In the genomic region with DNA sequence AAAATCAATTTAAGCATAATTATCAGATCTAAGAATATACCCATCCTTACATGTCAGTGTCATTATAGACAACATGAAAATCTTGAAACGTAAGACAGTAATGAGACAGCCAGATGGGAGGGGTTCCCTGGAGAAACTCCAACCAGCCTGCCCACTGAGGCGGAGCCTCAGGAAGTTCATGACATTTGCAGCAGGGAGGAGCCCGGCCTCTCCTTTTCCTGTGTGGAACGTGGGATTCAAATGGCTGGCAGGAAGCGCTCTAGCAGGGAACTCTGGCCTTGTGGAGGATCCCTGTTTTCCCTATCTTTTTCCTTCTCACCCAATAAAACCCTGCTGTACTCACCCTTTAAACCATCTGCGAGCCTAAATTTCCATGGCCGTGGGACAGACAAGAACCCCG, we compare ENCODE assay signal across 16 cellular contexts.
A peak's percentile ranks its signal among the peaks of the same experiment; 100 is the strongest.
DNase-seq lines count a peak whose midpoint lies in the region; ATAC-seq and TF ChIP-seq lines count a peak whose summit lies in the region.
"Had no signal": no experiment of that assay in that cellular context is flagged by ENCODE, and none has a peak within 500 bp of the region (broad histone marks: within the 10 kb centered on the region; RNA-seq: fewer than 3 reads in every experiment).

No MANE protein-coding gene starts in this region.

- H2AFZ ChIP-seq in mesenchymal stem cell (ENCODE audit: low read depth, low read length), result peak overlapping the region; percentile 69

- no peak overlapping the region for H2BK12ac ChIP-seq in mesenchymal stem cell (ENCODE audit: low read length in 2 of 2)

- no peak overlapping the region for H3K27ac ChIP-seq in mesenchymal stem cell (ENCODE audit: low read length, poor library complexity, severe bottlenecking)
- H3K27ac ChIP-seq: cardiac muscle cell had no signal

- no peak overlapping the region for H3K4me2 ChIP-seq in mesenchymal stem cell (ENCODE audit: low read length, poor library complexity, severe bottlenecking)

- no peak overlapping the region for H3K18ac ChIP-seq in mesenchymal stem cell (ENCODE audit: low read depth in 1 of 2, low read length in 2 of 2)

- H4K91ac ChIP-seq in mesenchymal stem cell (ENCODE audit: low read length), result no peak overlapping the region

- H4K8ac ChIP-seq in mesenchymal stem cell (ENCODE audit: low read length), result peak overlapping the region; percentile 41

- no peaks in the 10 kb centered on the region for H3K27me3 ChIP-seq in mesenchymal stem cell (ENCODE audit: control insufficient read depth in 1 of 2, insufficient read depth in 1 of 2, low read length in 2 of 2)
- H3K27me3 ChIP-seq: cardiac muscle cell had no signal

- 75% methylated on average over 8 of the region's 8 CpGs for WGBS in mesenchymal stem cell

- TF ChIP-seq CTCF in AG09319 (IDR thresholded peaks at IDR 0.05; ENCODE audit: low read depth, low read length) (no peak), fibroblast of pulmonary artery (IDR thresholded peaks at IDR 0.05; ENCODE audit: low read length, missing control alignments) (no peak), GM10248 (IDR thresholded peaks at IDR 0.05; ENCODE audit: control extremely low read depth, extremely low read depth, low read depth, missing control alignments) (no peak)

- H3K4me3 ChIP-seq in fibroblast of pulmonary artery (replicated peaks; ENCODE audit: low read depth, low read length) (no peak overlapping the region), mesenchymal stem cell (ENCODE audit: insufficient read depth in 1 of 2, low read depth in 1 of 2, low read length in 2 of 2) (peak overlapping the region in 1 of 2 experiments; percentile 40)
- H3K4me3 ChIP-seq: cardiac muscle cell, K562 had no signal

- peaks cover 3% of the 10 kb centered on the region for H3K9me3 ChIP-seq in mesenchymal stem cell (ENCODE audit: control insufficient read depth, low read length)

- ATAC-seq in HG02973 (IDR thresholded peaks at IDR 0.05; ENCODE audit: unreplicated experiment), result no peak
- ATAC-seq in GM18519 (IDR thresholded peaks at IDR 0.05; ENCODE audit: low FRiP score, unreplicated experiment), result no peak
- ATAC-seq: K562, natural killer cell had no signal

- H2BK15ac ChIP-seq in mesenchymal stem cell (ENCODE audit: low read depth, poor library complexity, severe bottlenecking), result no peak overlapping the region

- H3K79me1 ChIP-seq in mesenchymal stem cell (replicated peaks; ENCODE audit: low read length, poor library complexity, severe bottlenecking), result no peaks in the 10 kb centered on the region

- DNase-seq in AG09319 (ENCODE audit: extremely low read depth, low read depth) (peak; percentile 43), NCI-H226 (peak; percentile 16), fibroblast of pulmonary artery (ENCODE audit: low read depth) (peak; percentile 34), mesenchymal stem cell (no peak), GM10248 (ENCODE audit: extremely low spot score) (no peak)
- no peak for DNase-seq in activated CD8-positive, alpha-beta memory T cell treated with anti-CD3 and anti-CD28 coated beads, Interleukin-2, amount 50 U/mL, for 4 hours
- DNase-seq: activated CD4-positive, alpha-beta T cell treated with anti-CD3 and anti-CD28 coated beads, Interleukin-2, amount 10 ng/mL, durations not matched to agents 7 days and 5 days; activated effector memory CD4-positive, alpha-beta T cell treated with anti-CD3 and anti-CD28 coated beads, Interleukin-2, amount 50 U/mL, for 16 hours; DMS79 treated with DMSO at 0.1 percent for 48 hours; natural killer cell; NCI-H187 treated with DMSO at 0.1 percent for 48 hours; trophoblast cell had no signal

- CTCF ChIA-PET in GM10248 (lab: Yijun Ruan, JAX), result no interaction called here

- no peaks in the 10 kb centered on the region for H3K36me3 ChIP-seq in mesenchymal stem cell (ENCODE audit: control insufficient read depth in 1 of 2, insufficient read depth in 2 of 2, low read depth in 1 of 2, low read length in 2 of 2)
- H3K36me3 ChIP-seq: cardiac muscle cell had no signal

- POLR2A ChIA-PET in GM10248 (lab: Yijun Ruan, JAX), result no interaction called here

- H3K4me1 ChIP-seq in mesenchymal stem cell (ENCODE audit: control insufficient read depth, insufficient read depth, low read depth, low read length), result no peaks in the 10 kb centered on the region

- H3K23ac ChIP-seq in mesenchymal stem cell (ENCODE audit: low read length in 2 of 2), result no peak overlapping the region

- H2AK5ac ChIP-seq in mesenchymal stem cell (ENCODE audit: low read length, severe bottlenecking), result no peak overlapping the region

- peak overlapping the region in 1 of 2 experiments; percentile 51 for H3K4ac ChIP-seq in mesenchymal stem cell (ENCODE audit: low read depth in 1 of 2, low read length in 2 of 2)

- no peak overlapping the region for H3K14ac ChIP-seq in mesenchymal stem cell (ENCODE audit: low read length in 2 of 2)

- H3K9ac ChIP-seq in mesenchymal stem cell (ENCODE audit: low read length), result peak overlapping the region; percentile 3

- no peak overlapping the region for H2BK5ac ChIP-seq in mesenchymal stem cell (ENCODE audit: low read depth, low read length, poor library complexity, severe bottlenecking)

- H2BK120ac ChIP-seq in mesenchymal stem cell (ENCODE audit: low read depth, low read length), result no peak overlapping the region

Comparison
In these comparisons a context has a peak if more than half of its experiments do, and no peak if none do; other contexts are left out.
1. DNase-seq: peak in AG09319 (single experiment), NCI-H226 (single experiment) and fibroblast of pulmonary artery (single experiment); none in mesenchymal stem cell (single experiment), GM10248 (single experiment) and activated CD8-positive, alpha-beta memory T cell treated with anti-CD3 and anti-CD28 coated beads, Interleukin-2, amount 50 U/mL, for 4 hours (single experiment).